Comparison of ENCODE assay signal across 1 cellular context in the genomic region with DNA sequence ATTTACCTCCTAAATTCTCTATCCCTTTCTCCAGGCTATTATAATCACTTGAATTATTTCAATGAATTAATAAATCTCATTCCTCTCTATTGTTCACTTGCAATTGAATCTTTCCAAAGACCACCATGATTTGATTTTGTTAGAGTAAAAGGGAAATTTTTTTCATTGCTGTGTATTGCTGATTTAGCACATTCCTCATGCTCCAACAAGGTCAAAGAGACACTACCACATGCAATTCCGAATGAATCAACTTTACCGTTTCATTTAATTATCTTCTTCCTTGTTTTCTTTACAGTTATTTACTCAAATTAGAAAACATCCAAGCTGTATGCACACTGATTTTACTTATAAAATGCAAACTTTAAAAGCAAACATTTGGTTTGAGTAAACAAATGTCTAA.
TF ChIP-seq lines count a peak whose summit lies in the region.

No MANE protein-coding gene starts in this region.

TF ChIP-seq in HepG2, 621 proteins besides CTCF, POLR2A, EP300 and RAD21 (continued from another document):
- TF ChIP-seq FOXO4 (CRISPR knock-in tag; conservative IDR thresholded peaks at IDR 0.05), result 0 out of 2 replicates have a peak, but pooled peaks have one; percentile 0
- peak; percentile 29; the same call in 1 of the 2 replicates for TF ChIP-seq FOXA1 (IDR thresholded peaks at IDR 0.05)
- no peak for TF ChIP-seq FOXA1 (CRISPR knock-in tag; IDR thresholded peaks at IDR 0.05)
- TF ChIP-seq ZNF484 (CRISPR knock-in tag; IDR thresholded peaks at IDR 0.05; ENCODE audit: borderline replicate concordance, low read depth), result no peak
- TF ChIP-seq MED1 (CRISPR knock-in tag; IDR thresholded peaks at IDR 0.05), result no peak
- no peak for TF ChIP-seq NFE2L1 (CRISPR knock-in tag; IDR thresholded peaks at IDR 0.05; ENCODE audit: borderline replicate concordance)
- TF ChIP-seq HNRNPUL1 (IDR thresholded peaks at IDR 0.05; ENCODE audit: low read depth, low read length), result no peak
